29 cellular contexts compared by ENCODE assay signal in genomic region chr1:226949401-226949800, GRCh38.
"Had no signal": no experiment of that assay in that cellular context is flagged by ENCODE, and none has a peak within 500 bp of the region (broad histone marks: within the 10 kb centered on the region; RNA-seq: fewer than 3 reads in every experiment).

No MANE protein-coding gene starts in this region.

- ATAC-seq: left cardiac atrium; left lobe of liver; mucosa of descending colon; naive thymus-derived CD8-positive, alpha-beta T cell; right lobe of liver; stimulated activated naive CD8-positive, alpha-beta T cell treated with anti-CD3 and anti-CD28 coated beads, Interleukin-15, amount 100 ng/mL, for 72 hours had no signal

- H3K4me3 Mint-ChIP-seq: nephron; neural progenitor cell; stimulated activated naive CD8-positive, alpha-beta T cell treated with anti-CD3 and anti-CD28 coated beads, Interleukin-15, amount 100 ng/mL, for 72 hours had no signal

- H3K36me3 Mint-ChIP-seq: neural progenitor cell had no signal

- H3K4me3 ChIP-seq: lung, mucosa of descending colon, neural progenitor cell, ovary, right lobe of liver, testis, thyroid gland, transverse colon, upper lobe of left lung, vagina had no signal

- H3K9ac ChIP-seq: neural progenitor cell had no signal

- H3K27ac ChIP-seq: neural progenitor cell, neutrophil, ovary, right lobe of liver, testis, thyroid gland, transverse colon, upper lobe of left lung, vagina had no signal

- H3K27me3 ChIP-seq: neural progenitor cell, neutrophil, ovary, right lobe of liver, testis, thyroid gland, transverse colon, upper lobe of left lung, vagina had no signal

- H3K9me3 ChIP-seq: mucosa of descending colon, neutrophil, ovary, right lobe of liver, testis, thyroid gland, transverse colon, upper lobe of left lung, vagina had no signal

- H3K27ac Mint-ChIP-seq: nephron, neural progenitor cell, progenitor cell of endocrine pancreas had no signal

- DNase-seq: head of caudate nucleus; hippocampal formation; kidney glomerular epithelial cell; left cardiac atrium; mesendoderm; midbrain; mucosa of descending colon; naive thymus-derived CD8-positive, alpha-beta T cell; occipital lobe; ovary; retina; right lobe of liver; stimulated activated CD4-positive, alpha-beta T cell treated with anti-CD3 and anti-CD28 coated beads, Interleukin-12 subunit alpha, Interleukin-12 subunit beta, amount 100 ng/mL, for 4 hours; stimulated activated CD4-positive, alpha-beta T cell treated with anti-CD3 and anti-CD28 coated beads, Interleukin-15, amount 100 ng/mL, for 24 hours; stimulated activated CD4-positive, alpha-beta T cell treated with anti-CD3 and anti-CD28 coated beads, Interleukin-2, amount 100 ng/mL, for 24 hours; stimulated activated CD4-positive, alpha-beta T cell treated with anti-CD3 and anti-CD28 coated beads, Interleukin-4, amount 100 ng/mL, for 1 hour; stimulated activated naive CD4-positive, alpha-beta T cell treated with Interleukin-2 at 50 U/mL for 16 hours; stimulated activated naive CD8-positive, alpha-beta T cell treated with anti-CD3 and anti-CD28 coated beads, Interleukin-15, amount 100 ng/mL, for 72 hours; testis; thyroid gland; transverse colon; upper lobe of left lung had no signal

- H3K36me3 ChIP-seq: neural progenitor cell, neutrophil, ovary, thyroid gland, transverse colon, upper lobe of left lung, vagina had no signal

- H3K27me3 Mint-ChIP-seq: naive thymus-derived CD8-positive, alpha-beta T cell; progenitor cell of endocrine pancreas; stimulated activated naive CD8-positive, alpha-beta T cell treated with anti-CD3 and anti-CD28 coated beads, Interleukin-15, amount 100 ng/mL, for 72 hours had no signal
